9 cellular contexts compared by ENCODE assay signal in the genomic region with DNA sequence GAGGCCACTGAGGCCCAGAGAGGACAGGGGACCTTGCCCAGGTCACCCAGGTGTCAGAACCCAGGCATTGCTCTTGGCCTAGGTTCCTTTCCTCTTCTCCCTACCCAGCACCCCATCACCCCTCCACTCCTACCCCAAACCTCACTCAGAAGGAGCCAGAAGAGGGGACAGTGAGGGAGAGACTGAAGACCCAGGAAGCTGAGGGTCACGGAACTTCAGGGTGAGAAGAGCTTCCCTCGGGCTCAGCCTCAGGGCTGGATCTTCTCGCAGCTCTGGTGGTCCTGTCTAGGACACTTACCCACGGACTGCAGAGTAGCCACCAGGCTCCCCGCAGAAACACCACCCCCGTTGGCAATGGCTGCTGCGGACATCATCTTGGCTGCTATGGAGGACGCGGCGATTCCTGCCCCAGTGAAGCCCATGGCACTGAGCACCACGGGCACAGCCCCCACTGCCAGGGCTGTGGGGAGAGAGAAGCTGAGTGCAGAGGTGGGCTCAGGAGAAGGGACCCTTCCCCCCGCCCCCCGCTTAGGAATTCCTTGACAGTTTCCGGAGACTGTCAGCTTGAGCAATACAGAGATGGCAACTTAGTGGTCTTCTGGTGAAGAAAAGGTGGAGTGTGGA. TPM values are rescaled to one million over a fixed set of nuclear protein-coding genes. Genes with fewer than 3 reads are reported as not detected.
DNase-seq lines count a peak whose midpoint lies in the region; ATAC-seq and TF ChIP-seq lines count a peak whose summit lies in the region.
"Had no signal": no experiment of that assay in that cellular context is flagged by ENCODE, and none has a peak within 500 bp of the region (broad histone marks: within the 10 kb centered on the region; RNA-seq: fewer than 3 reads in every experiment).

No MANE protein-coding gene starts in this region.

- no peak for ATAC-seq in activated CD8-positive, alpha-beta T cell treated with anti-CD3 and anti-CD28 coated beads for 36 hours
- no peak for ATAC-seq in GM19324 (IDR thresholded peaks at IDR 0.05; ENCODE audit: low FRiP score, unreplicated experiment)

- H3K27me3 ChIP-seq in subcutaneous abdominal adipose tissue (ENCODE audit: control insufficient read depth in 5 of 5, insufficient read depth in 4 of 5, low read length in 5 of 5) = no peaks in the 10 kb centered on the region

- intact Hi-C loops in activated CD8-positive, alpha-beta T cell treated with anti-CD3 and anti-CD28 coated beads for 36 hours (cut with micrococcal nuclease) = no loop called here

- no peaks in the 10 kb centered on the region for H3K9me3 Mint-ChIP-seq in activated CD8-positive, alpha-beta T cell treated with anti-CD3 and anti-CD28 coated beads for 36 hours

- H3K36me3 ChIP-seq in subcutaneous abdominal adipose tissue (ENCODE audit: control insufficient read depth in 5 of 5, insufficient read depth in 5 of 5, low read length in 5 of 5) = peaks cover 0 to 11% (median 3%) of the 10 kb centered on the region in 5 donors

- peak overlapping the region in 1 of 5 donors; percentile 69 for H3K9ac ChIP-seq in subcutaneous abdominal adipose tissue (ENCODE audit: low read length in 5 of 5)

- CTCF ChIA-PET in activated CD8-positive, alpha-beta T cell treated with anti-CD3 and anti-CD28 coated beads for 36 hours (lab: Charles Lee) = interaction anchor here (1.0 to 7.6 kb wide), 6 partner anchors 8 to 111 kb away, joined by 4 to 72 read pairs (median 8); no protein-coding TSS in a partner anchor

- peak; percentile 35 for DNase-seq in activated CD8-positive, alpha-beta memory T cell treated with anti-CD3 and anti-CD28 coated beads for 24 hours
- no peak for DNase-seq in activated CD8-positive, alpha-beta memory T cell treated with anti-CD3 and anti-CD28 coated beads, Interleukin-2, amount 50 U/mL, for 48 hours
- DNase-seq in activated CD8-positive, alpha-beta T cell treated with anti-CD3 and anti-CD28 coated beads for 36 hours = no peak
- DNase-seq in NCI-H2227 treated with DMSO at 0.1 percent for 48 hours (lab: John Stamatoyannopoulos, UW) (no peak), GM10266 (ENCODE audit: extremely low spot score) (no peak)
- DNase-seq: AML-193 had no signal

- POLR2A ChIA-PET in activated CD8-positive, alpha-beta T cell treated with anti-CD3 and anti-CD28 coated beads for 36 hours (lab: Charles Lee) = interaction anchor here (0.9 to 1.8 kb wide), 3 partner anchors 8 to 47 kb away, joined by 3 to 10 read pairs (median 3); a partner anchor contains a TSS

- no peaks in the 10 kb centered on the region for H3K27me3 Mint-ChIP-seq in activated CD8-positive, alpha-beta T cell treated with anti-CD3 and anti-CD28 coated beads for 36 hours

- peak overlapping the region; percentile 85 for H3K27ac ChIP-seq in subcutaneous abdominal adipose tissue (ENCODE audit: low read depth, low read length)

- H3K9me3 ChIP-seq in subcutaneous abdominal adipose tissue (ENCODE audit: control insufficient read depth in 5 of 5, low read length in 5 of 5) = no peaks in the 10 kb centered on the region

- no peak for TF ChIP-seq CTCF in activated CD8-positive, alpha-beta T cell treated with anti-CD3 and anti-CD28 coated beads for 36 hours (IDR thresholded peaks at IDR 0.05)
- TF ChIP-seq CTCF in GM10266 (IDR thresholded peaks at IDR 0.05; ENCODE audit: control insufficient read depth, insufficient read depth, low read depth, missing control alignments) = no peak

- H3K4me1 Mint-ChIP-seq in activated CD8-positive, alpha-beta T cell treated with anti-CD3 and anti-CD28 coated beads for 36 hours (ENCODE audit: low read depth) = peaks cover 15% of the 10 kb centered on the region

- H3K4me1 ChIP-seq in subcutaneous abdominal adipose tissue (ENCODE audit: control insufficient read depth in 5 of 5, insufficient read depth in 5 of 5, low read length in 5 of 5) = peaks cover 2 to 21% (median 16%) of the 10 kb centered on the region in 5 donors

- H3K36me3 Mint-ChIP-seq in activated CD8-positive, alpha-beta T cell treated with anti-CD3 and anti-CD28 coated beads for 36 hours (ENCODE audit: low read depth) = peaks cover 1% of the 10 kb centered on the region

- peak overlapping the region; percentile 66 for H3K27ac Mint-ChIP-seq in activated CD8-positive, alpha-beta T cell treated with anti-CD3 and anti-CD28 coated beads for 36 hours

- peak overlapping the region; percentile 76 for H3K4me3 Mint-ChIP-seq in activated CD8-positive, alpha-beta T cell treated with anti-CD3 and anti-CD28 coated beads for 36 hours

- H3K4me3 ChIP-seq in iPS-11a (ENCODE audit: low read depth, low read length) = peak overlapping the region; percentile 78
- H3K4me3 ChIP-seq in subcutaneous abdominal adipose tissue (ENCODE audit: low read depth in 1 of 5, low read length in 5 of 5) = peak overlapping the region in 3 of 5 donors; percentile 59 to 70 (median 68)

RNA-seq across cellular contexts. Expression of a gene that starts 1.1 kb away (rescaled TPM):
- 10 to 100 TPM; 43.0 to 44.5 TPM for total RNA-seq in activated CD8-positive, alpha-beta T cell treated with anti-CD3 and anti-CD28 coated beads for 36 hours

RNA-seq across cellular contexts. Expression of a gene that starts 17.8 kb away (rescaled TPM):
- total RNA-seq in activated CD8-positive, alpha-beta T cell treated with anti-CD3 and anti-CD28 coated beads for 36 hours = 1 to 10 TPM in 1 of 2 experiments, under 1 TPM in 1; 0.86 to 4.1 TPM

RNA-seq across cellular contexts. Expression of a gene that starts 45.8 kb away (rescaled TPM):
- 1 to 10 TPM in 1 of 2 experiments, under 1 TPM in 1; 0.63 to 1.2 TPM for total RNA-seq in activated CD8-positive, alpha-beta T cell treated with anti-CD3 and anti-CD28 coated beads for 36 hours

RNA-seq across cellular contexts. Expression of a gene that starts 47.2 kb away (rescaled TPM):
- 10 to 100 TPM; 21.9 to 23.3 TPM for total RNA-seq in activated CD8-positive, alpha-beta T cell treated with anti-CD3 and anti-CD28 coated beads for 36 hours

RNA-seq across cellular contexts. Expression of a gene that starts 47.3 kb away (rescaled TPM):
- 100 to 1,000 TPM; 272 to 275 TPM for total RNA-seq in activated CD8-positive, alpha-beta T cell treated with anti-CD3 and anti-CD28 coated beads for 36 hours
